In the genomic region with DNA sequence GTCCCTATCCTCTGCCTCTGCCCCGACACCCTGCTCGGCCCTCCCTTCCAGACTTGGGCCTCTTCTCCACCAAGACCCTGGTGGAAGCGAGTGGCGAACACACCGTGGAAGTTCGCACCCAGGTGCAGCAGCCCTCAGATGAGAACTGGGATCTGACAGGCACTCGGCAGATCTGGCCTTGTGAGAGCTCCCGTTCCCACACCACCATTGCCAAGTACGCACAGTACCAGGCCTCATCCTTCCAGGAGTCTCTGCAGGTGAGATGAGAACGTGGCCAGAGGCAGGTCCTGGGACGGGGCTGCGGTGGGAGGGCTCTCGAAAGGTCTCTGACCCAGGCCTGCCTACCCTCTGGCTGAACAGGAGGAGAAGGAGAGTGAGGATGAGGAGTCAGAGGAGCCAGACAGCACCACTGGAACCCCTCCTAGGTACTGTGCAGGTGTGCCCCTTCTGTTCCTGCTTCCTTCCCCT, we compare ENCODE assay signal across 8 cellular contexts. TPM values are rescaled to one million over a fixed set of nuclear protein-coding genes. Genes with fewer than 3 reads are reported as not detected.
DNase-seq lines count a peak whose midpoint lies in the region; ATAC-seq and TF ChIP-seq lines count a peak whose summit lies in the region.

No MANE protein-coding gene starts in this region.

- H3K9ac ChIP-seq in iPS-18a (ENCODE audit: low read length), result no peak overlapping the region

- no peak for TF ChIP-seq CTCF in activated B cell treated with CpG ODN at 0.5 μM for 24 hours (IDR thresholded peaks at IDR 0.05)
- no peak for TF ChIP-seq CTCF in type B pancreatic cell (conservative IDR thresholded peaks at IDR 0.05)

- DNase-seq in right cardiac atrium (peak; percentile 23 to 51 (median 50)), left ventricle myocardium superior (no peak), activated B cell treated with CpG ODN at 0.5 μM for 24 hours (peak; percentile 16), type B pancreatic cell (ENCODE audit: extremely low spot score, unreplicated experiment) (no peak), NCI-H1092 treated with DMSO at 0.1 percent for 48 hours (lab: John Stamatoyannopoulos, UW) (no peak), epidermal melanocyte (ENCODE audit: insufficient read length, low spot score) (no peak)
- DNase-seq in effector CD8-positive, alpha-beta T cell (lab: John Stamatoyannopoulos, UW), result no peak

- ATAC-seq in right cardiac atrium, result no peak
- no peak for ATAC-seq in left ventricle myocardium superior
- no peak for ATAC-seq in activated B cell treated with CpG ODN at 0.5 μM for 24 hours (ENCODE audit: low read depth)

- no peaks in the 10 kb centered on the region for H3K9me3 Mint-ChIP-seq in activated B cell treated with CpG ODN at 0.5 μM for 24 hours
- no peaks in the 10 kb centered on the region for H3K9me3 Mint-ChIP-seq in type B pancreatic cell

- CTCF ChIA-PET in activated B cell treated with CpG ODN at 0.5 μM for 24 hours (lab: Charles Lee), result interaction anchor here (1.0 to 3.2 kb wide), 10 partner anchors 9 to 164 kb away, joined by 3 to 35 read pairs (median 4); partner anchors contain the start of genes KDM6B and TP53

- POLR2A ChIA-PET in activated B cell treated with CpG ODN at 0.5 μM for 24 hours (lab: Charles Lee), result interaction anchor here (0.6 to 3.9 kb wide), 6 partner anchors 9 to 165 kb away, joined by 3 to 35 read pairs (median 6); partner anchors contain the start of gene KDM6B

- no peaks in the 10 kb centered on the region for H3K9me3 ChIP-seq in right cardiac atrium (ENCODE audit: control insufficient read depth, low read length)
- H3K9me3 ChIP-seq in iPS-18a (ENCODE audit: control insufficient read depth, low read depth, low read length), result no peaks in the 10 kb centered on the region

- H3K27me3 ChIP-seq in right cardiac atrium (ENCODE audit: control insufficient read depth, insufficient read depth) (no peaks in the 10 kb centered on the region), iPS-18a (ENCODE audit: control insufficient read depth, insufficient read depth, low read length) (peaks cover 50% of the 10 kb centered on the region)

- H3K4me3 ChIP-seq in right cardiac atrium (ENCODE audit: low read length), result no peak overlapping the region
- peak overlapping the region; percentile 66 for H3K4me3 ChIP-seq in iPS-18a (ENCODE audit: low read length)

- H3K27ac Mint-ChIP-seq in activated B cell treated with CpG ODN at 0.5 μM for 24 hours (peak overlapping the region; percentile 71), type B pancreatic cell (peak overlapping the region; percentile 43)

- H3K36me3 Mint-ChIP-seq in activated B cell treated with CpG ODN at 0.5 μM for 24 hours (ENCODE audit: low read depth) (peaks cover 67% of the 10 kb centered on the region), type B pancreatic cell (peaks cover 10% of the 10 kb centered on the region)

- H3K27ac ChIP-seq in right cardiac atrium (ENCODE audit: low read length) (no peak overlapping the region), iPS-18a (ENCODE audit: low read length) (no peak overlapping the region)

- no peaks in the 10 kb centered on the region for H3K27me3 Mint-ChIP-seq in activated B cell treated with CpG ODN at 0.5 μM for 24 hours
- H3K27me3 Mint-ChIP-seq in type B pancreatic cell, result no peaks in the 10 kb centered on the region

- H3K4me1 Mint-ChIP-seq in activated B cell treated with CpG ODN at 0.5 μM for 24 hours (peaks cover 43% of the 10 kb centered on the region), type B pancreatic cell (ENCODE audit: unreplicated experiment) (peaks cover 16% of the 10 kb centered on the region)

- 89% methylated on average over 13 of the region's 13 CpGs for WGBS in right cardiac atrium

- intact Hi-C loops in right cardiac atrium (cut with DNase I), result loop anchor here in 1 of 4 donors (10.0 kb wide), 1 partner anchor 106 kb away; no protein-coding TSS in a partner anchor
- intact Hi-C loops in left ventricle myocardium superior (cut with micrococcal nuclease), result no loop called here
- intact Hi-C loops in activated B cell treated with CpG ODN at 0.5 μM for 24 hours (cut with micrococcal nuclease), result loop anchor here (1.0 to 10.0 kb wide), 5 partner anchors 10 to 374 kb away; partner anchors contain the start of gene KDM6B

- peak overlapping the region; percentile 62 for H3K4me3 Mint-ChIP-seq in activated B cell treated with CpG ODN at 0.5 μM for 24 hours
- no peak overlapping the region for H3K4me3 Mint-ChIP-seq in type B pancreatic cell

- H3K36me3 ChIP-seq in iPS-18a (ENCODE audit: control insufficient read depth, low read depth, low read length), result no peaks in the 10 kb centered on the region

- H3K4me1 ChIP-seq in right cardiac atrium (ENCODE audit: control insufficient read depth, insufficient read depth, low read length) (no peaks in the 10 kb centered on the region), iPS-18a (ENCODE audit: control insufficient read depth, low read depth, low read length) (peaks cover 13% of the 10 kb centered on the region)

RNA-seq across cellular contexts. Expression of gene TMEM88, which starts 3.9 kb away (rescaled TPM):
- total RNA-seq in right cardiac atrium, result 10 to 100 TPM in 3 of 4 donors, 1 to 10 TPM in 1; 9.0 to 24.6 (median 16.3) TPM
- 74.5 TPM for polyA plus RNA-seq in right cardiac atrium
- 32.6 TPM for total RNA-seq in left ventricle myocardium superior
- total RNA-seq in activated B cell treated with CpG ODN at 0.5 μM for 24 hours, result 3.2 and 7.1 TPM in 2 replicates
- 4.5 and 10.2 TPM in 2 replicates for total RNA-seq in type B pancreatic cell (ENCODE audit: low replicate concordance)

RNA-seq across cellular contexts. Expression of gene NAA38, which starts 6.4 kb away (rescaled TPM):
- 100 to 1,000 TPM in 1 of 4 donors, 10 to 100 TPM in 3; 59.9 to 103 (median 95.6) TPM for total RNA-seq in right cardiac atrium
- polyA plus RNA-seq in right cardiac atrium, result 160 TPM
- total RNA-seq in left ventricle myocardium superior, result 93.2 TPM
- total RNA-seq in activated B cell treated with CpG ODN at 0.5 μM for 24 hours, result 36.0 and 47.9 TPM in 2 replicates
- total RNA-seq in type B pancreatic cell (ENCODE audit: low replicate concordance), result 43.6 and 64.9 TPM in 2 replicates

RNA-seq across cellular contexts. Expression of gene CYB5D1, which starts 6.8 kb away (rescaled TPM):
- 10 to 100 TPM; 12.6 to 16.2 (median 15.4) TPM for total RNA-seq in right cardiac atrium
- polyA plus RNA-seq in right cardiac atrium, result 12.1 TPM
- total RNA-seq in left ventricle myocardium superior, result 25.6 TPM
- 5.4 and 6.1 TPM in 2 replicates for total RNA-seq in activated B cell treated with CpG ODN at 0.5 μM for 24 hours
- 16.6 and 17.9 TPM in 2 replicates for total RNA-seq in type B pancreatic cell (ENCODE audit: low replicate concordance)

RNA-seq across cellular contexts. Expression of gene KDM6B, which starts 17.0 kb away (rescaled TPM):
- total RNA-seq in right cardiac atrium (10 to 100 TPM; 25.7 to 28.1 (median 27.5) TPM), left ventricle myocardium superior (28.1 TPM), activated B cell treated with CpG ODN at 0.5 μM for 24 hours (70.8 and 72.5 TPM in 2 replicates), type B pancreatic cell (ENCODE audit: low replicate concordance) (69.1 and 85.1 TPM in 2 replicates)
- 18.6 TPM for polyA plus RNA-seq in right cardiac atrium

RNA-seq across cellular contexts. Expression of gene CHD3, which starts 37.6 kb away (rescaled TPM):
- total RNA-seq in right cardiac atrium, result 10 to 100 TPM; 31.2 to 38.8 (median 35.0) TPM
- polyA plus RNA-seq in right cardiac atrium, result 45.3 TPM
- total RNA-seq in left ventricle myocardium superior, result 13.1 TPM
- total RNA-seq in activated B cell treated with CpG ODN at 0.5 μM for 24 hours, result 103 and 109 TPM in 2 replicates
- total RNA-seq in type B pancreatic cell (ENCODE audit: low replicate concordance), result 170 and 172 TPM in 2 replicates

Comparison
In these comparisons a context has a peak if more than half of its experiments do, and no peak if none do; other contexts are left out.
1. DNase-seq: peak in right cardiac atrium (3 of 3) and activated B cell treated with CpG ODN at 0.5 μM for 24 hours (single experiment); none in left ventricle myocardium superior (single experiment), type B pancreatic cell (single experiment), NCI-H1092 treated with DMSO at 0.1 percent for 48 hours (single experiment), epidermal melanocyte (single experiment) and effector CD8-positive, alpha-beta T cell (single experiment).